In the genomic region with DNA sequence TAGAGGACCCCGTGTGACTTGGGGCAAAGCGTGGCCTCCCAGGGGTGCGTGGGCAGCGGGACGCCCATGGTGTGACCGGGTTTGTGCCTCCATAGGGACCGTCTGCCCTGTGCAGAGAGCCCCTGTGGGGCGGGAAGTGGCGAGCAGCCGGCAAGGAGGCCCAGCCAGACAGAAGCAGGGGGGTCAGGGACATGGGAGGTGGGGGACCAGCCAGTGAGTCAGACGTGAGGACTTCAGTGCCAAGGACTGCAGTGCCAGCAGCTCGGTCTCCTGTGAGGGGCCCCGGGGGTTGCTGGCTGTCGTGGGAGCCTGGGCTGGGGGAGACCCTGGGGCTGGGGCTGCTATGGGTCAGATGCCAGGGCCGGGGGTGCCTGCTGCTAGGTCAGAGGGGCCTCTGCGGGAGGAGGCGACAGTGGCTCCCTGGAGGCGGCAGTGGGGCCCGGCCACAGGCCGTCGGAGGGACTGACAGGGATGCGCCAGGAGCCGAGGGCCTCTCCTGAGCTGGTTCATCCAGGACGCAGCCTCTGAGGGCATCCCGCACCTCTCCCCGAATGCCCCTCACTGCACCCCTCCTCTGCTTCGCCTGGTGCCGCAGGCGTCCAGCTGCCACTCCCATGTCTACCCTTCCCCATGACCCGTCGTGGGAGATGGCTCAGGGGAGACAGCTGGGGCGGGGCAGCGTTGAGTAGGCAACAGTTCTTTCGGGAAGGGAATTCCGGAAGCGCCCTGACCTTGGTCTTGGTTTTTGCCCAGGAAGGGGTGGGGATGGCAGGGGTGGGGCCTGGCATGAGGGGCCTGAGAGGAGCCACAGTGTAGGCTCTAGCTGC, we compare ENCODE assay signal across 8 cellular contexts.
A peak's percentile ranks its signal among the peaks of the same experiment; 100 is the strongest.
DNase-seq lines count a peak whose midpoint lies in the region; ATAC-seq and TF ChIP-seq lines count a peak whose summit lies in the region.

No MANE protein-coding gene starts in this region.

- H3K27me3 Mint-ChIP-seq in HFFc6 (ENCODE audit: insufficient read depth) = peaks cover 5% of the 10 kb centered on the region
- H3K27me3 Mint-ChIP-seq in stimulated activated naive B cell treated with anti-CD40 and anti-IgM and Interleukin-4, amounts not matched to agents 10 μg/mL and 1 μg/mL and 100 μg/mL, for 72 hours = no peaks in the 10 kb centered on the region

- H3K27ac Mint-ChIP-seq in HFFc6 = no peak overlapping the region; the same call in 1 of the 2 replicates
- no peak overlapping the region for H3K27ac Mint-ChIP-seq in stimulated activated naive B cell treated with anti-CD40 and anti-IgM and Interleukin-4, amounts not matched to agents 10 μg/mL and 1 μg/mL and 100 μg/mL, for 72 hours

- intact Hi-C loops in ascending aorta (cut with DNase I) (loop anchor here (1.0 to 5.0 kb wide), 2 partner anchors 78 to 529 kb away; no protein-coding TSS in a partner anchor), right cardiac atrium (cut with DNase I) (loop anchor here in 3 of 4 donors (5.0 to 10.0 kb wide), 3 partner anchors 96 to 536 kb away; no protein-coding TSS in a partner anchor)

- DNase-seq in HFFc6 (peak; percentile 42), ascending aorta (ENCODE audit: low spot score in 2 of 2) (peak; percentile 35 to 85), right cardiac atrium (peak; percentile 75 to 83 (median 82)), NCI-H748 (lab: John Stamatoyannopoulos, UW; ENCODE audit: unreplicated experiment) (no peak), GM19240 (ENCODE audit: insufficient read length, low spot score) (no peak), KBM-7 (no peak), HUDEP-2 (lab: John Stamatoyannopoulos, UW; ENCODE audit: unreplicated experiment in 76 of 76) (no peak)
- no peak for DNase-seq in stimulated activated naive B cell treated with anti-CD40 and anti-IgM and Interleukin-4, amounts not matched to agents 10 μg/mL and 1 μg/mL and 100 μg/mL, for 72 hours

- H3K9me3 ChIP-seq in ascending aorta (no peaks in the 10 kb centered on the region), right cardiac atrium (ENCODE audit: control insufficient read depth, low read length) (no peaks in the 10 kb centered on the region)

- H3K36me3 ChIP-seq in ascending aorta = peaks cover 8 to 9% of the 10 kb centered on the region in 2 donors

- H3K9me3 Mint-ChIP-seq in HFFc6 = peaks cover 4% of the 10 kb centered on the region; the same call in 1 of the 2 replicates
- no peaks in the 10 kb centered on the region for H3K9me3 Mint-ChIP-seq in stimulated activated naive B cell treated with anti-CD40 and anti-IgM and Interleukin-4, amounts not matched to agents 10 μg/mL and 1 μg/mL and 100 μg/mL, for 72 hours

- ATAC-seq in right cardiac atrium = peak; percentile 42 to 59
- ATAC-seq in stimulated activated naive B cell treated with anti-CD40 and anti-IgM and Interleukin-4, amounts not matched to agents 10 μg/mL and 1 μg/mL and 100 μg/mL, for 72 hours (replicated peaks) = peak; percentile 3 to 10

- peak overlapping the region in 1 of 2 donors; percentile 53 for H3K27ac ChIP-seq in ascending aorta
- no peak overlapping the region for H3K27ac ChIP-seq in right cardiac atrium (ENCODE audit: low read length)

- in situ Hi-C loops in KBM-7 (cut with MboI; ENCODE audit: low pct_unique_long_range_greater_than_20kb, low sequenced_read_pairs) = no loop called here

- no peaks in the 10 kb centered on the region for H3K27me3 ChIP-seq in ascending aorta
- H3K27me3 ChIP-seq in right cardiac atrium (ENCODE audit: control insufficient read depth, insufficient read depth) = no peaks in the 10 kb centered on the region

- H3K4me1 ChIP-seq in ascending aorta = peaks cover 22 to 30% of the 10 kb centered on the region in 2 donors
- H3K4me1 ChIP-seq in right cardiac atrium (ENCODE audit: control insufficient read depth, insufficient read depth, low read length) = peaks cover 2% of the 10 kb centered on the region

- H3K4me3 ChIP-seq in ascending aorta = peak overlapping the region; percentile 31 to 44
- H3K4me3 ChIP-seq in right cardiac atrium (ENCODE audit: low read length) = no peak overlapping the region

- peaks cover 5% of the 10 kb centered on the region; the same call in 1 of the 2 replicates for H3K36me3 Mint-ChIP-seq in HFFc6 (ENCODE audit: low read depth)
- peaks cover 6% of the 10 kb centered on the region in 2 donors for H3K36me3 Mint-ChIP-seq in stimulated activated naive B cell treated with anti-CD40 and anti-IgM and Interleukin-4, amounts not matched to agents 10 μg/mL and 1 μg/mL and 100 μg/mL, for 72 hours

- WGBS in right cardiac atrium = 59% methylated on average over 36 of the region's 36 CpGs

- TF ChIP-seq CTCF in HFFc6 (IDR thresholded peaks at IDR 0.05) (no peak), ascending aorta (IDR thresholded peaks at IDR 0.05) (no peak)

- 0 out of 2 replicates have a peak overlapping the region, but pooled peaks have one; percentile 9 for H3K4me3 Mint-ChIP-seq in HFFc6
- no peak overlapping the region for H3K4me3 Mint-ChIP-seq in stimulated activated naive B cell treated with anti-CD40 and anti-IgM and Interleukin-4, amounts not matched to agents 10 μg/mL and 1 μg/mL and 100 μg/mL, for 72 hours

- H3K4me1 Mint-ChIP-seq in HFFc6 (ENCODE audit: low read depth) = peaks cover 20% of the 10 kb centered on the region
- peaks cover 24 to 38% of the 10 kb centered on the region in 2 donors for H3K4me1 Mint-ChIP-seq in stimulated activated naive B cell treated with anti-CD40 and anti-IgM and Interleukin-4, amounts not matched to agents 10 μg/mL and 1 μg/mL and 100 μg/mL, for 72 hours

Comparison
In these comparisons a context has a peak if more than half of its experiments do, and no peak if none do; other contexts are left out.
1. DNase-seq: peak in HFFc6 (single experiment), ascending aorta (2 of 2) and right cardiac atrium (3 of 3); none in stimulated activated naive B cell treated with anti-CD40 and anti-IgM and Interleukin-4, amounts not matched to agents 10 μg/mL and 1 μg/mL and 100 μg/mL, for 72 hours (single experiment), NCI-H748 (single experiment), GM19240 (single experiment), KBM-7 (single experiment) and HUDEP-2 (0 of 76).